Comparison of ENCODE assay signal across 9 cellular contexts in the genomic region with DNA sequence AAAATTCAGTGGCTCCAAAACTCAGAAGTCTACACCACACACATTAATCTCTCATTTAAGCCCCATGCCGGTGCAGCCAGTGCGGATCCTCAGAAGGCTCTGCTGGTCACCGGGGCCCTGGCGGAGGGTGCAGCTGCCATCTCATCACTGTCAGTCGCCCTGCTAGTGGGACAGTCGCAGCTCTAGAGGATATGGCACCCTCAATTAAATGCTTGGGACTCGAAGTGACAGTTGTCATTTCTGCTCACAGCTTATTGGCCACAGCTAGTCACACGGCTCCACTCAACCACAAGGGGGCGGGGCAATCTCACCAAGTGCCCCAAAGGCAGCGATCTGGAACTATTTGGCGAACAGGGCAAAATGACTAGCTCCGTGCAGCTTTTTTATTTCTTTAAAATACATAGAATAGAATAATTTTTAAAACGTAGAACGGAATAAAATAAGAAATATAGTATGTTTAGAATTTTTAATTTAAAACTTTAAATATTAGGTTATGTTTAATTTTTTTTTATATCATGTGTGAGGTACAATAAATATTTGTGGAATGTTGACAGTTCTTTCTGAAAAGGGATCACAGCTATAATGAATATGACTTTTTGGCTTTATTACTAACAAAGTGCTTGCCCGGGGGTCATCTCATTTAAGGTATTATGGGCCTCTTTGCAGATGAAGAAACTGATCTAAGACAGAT. TPM values are rescaled to one million over a fixed set of nuclear protein-coding genes. Genes with fewer than 3 reads are reported as not detected.
DNase-seq lines count a peak whose midpoint lies in the region; ATAC-seq and TF ChIP-seq lines count a peak whose summit lies in the region.
"Had no signal": no experiment of that assay in that cellular context is flagged by ENCODE, and none has a peak within 500 bp of the region (broad histone marks: within the 10 kb centered on the region; RNA-seq: fewer than 3 reads in every experiment).

No MANE protein-coding gene starts in this region.

- H3K27ac Mint-ChIP-seq in mesothelial cell of epicardium: no peak overlapping the region

- TF ChIP-seq CTCF in GM12872 (IDR thresholded peaks at IDR 0.05; ENCODE audit: insufficient read depth, low read depth, low read length): 0 out of 3 replicates have a peak, but pooled peaks have one; percentile 34
- peak; percentile 84 for TF ChIP-seq CTCF in mesothelial cell of epicardium (IDR thresholded peaks at IDR 0.05; ENCODE audit: unreplicated experiment)

- H3K9me3 Mint-ChIP-seq in mesothelial cell of epicardium: no peaks in the 10 kb centered on the region

- H3K27me3 Mint-ChIP-seq in mesothelial cell of epicardium (ENCODE audit: low read depth): peaks cover 63% of the 10 kb centered on the region

- H3K4me1 Mint-ChIP-seq in mesothelial cell of epicardium: no peaks in the 10 kb centered on the region

- peaks cover 4% of the 10 kb centered on the region for H3K4me1 ChIP-seq in NT2/D1 (ENCODE audit: insufficient read depth, insufficient read length)
- H3K4me1 ChIP-seq in effector memory CD4-positive, alpha-beta T cell (ENCODE audit: control insufficient read depth, insufficient read depth, low read length, poor library complexity, severe bottlenecking): no peaks in the 10 kb centered on the region

- H3K36me3 ChIP-seq in NT2/D1 (ENCODE audit: insufficient read depth, insufficient read length, low read length): no peaks in the 10 kb centered on the region
- H3K36me3 ChIP-seq in effector memory CD4-positive, alpha-beta T cell (ENCODE audit: control insufficient read depth, insufficient read depth, low read length): no peaks in the 10 kb centered on the region

- H3K27ac ChIP-seq in effector memory CD4-positive, alpha-beta T cell (ENCODE audit: insufficient read depth, low read length, poor library complexity, severe bottlenecking): no peak overlapping the region
- H3K27ac ChIP-seq: skin epidermis had no signal

- no peak overlapping the region for H3K4me3 Mint-ChIP-seq in mesothelial cell of epicardium

- H3K9ac ChIP-seq in NT2/D1 (ENCODE audit: insufficient read length, low read depth): no peak overlapping the region

- no peak overlapping the region for H3K4me3 ChIP-seq in NT2/D1 (ENCODE audit: insufficient read length, low read depth)
- H3K4me3 ChIP-seq in effector memory CD4-positive, alpha-beta T cell (ENCODE audit: insufficient read depth, low read depth, low read length, poor library complexity, severe bottlenecking): no peak overlapping the region
- H3K4me3 ChIP-seq: skin epidermis had no signal

- H3K27me3 ChIP-seq in NT2/D1 (ENCODE audit: insufficient read depth, insufficient read length): peaks cover 11% of the 10 kb centered on the region
- H3K27me3 ChIP-seq in effector memory CD4-positive, alpha-beta T cell (replicated peaks; ENCODE audit: control insufficient read depth, insufficient read depth, low read length, poor library complexity, severe bottlenecking): no peaks in the 10 kb centered on the region

- DNase-seq in NT2/D1 (ENCODE audit: low read depth, low spot score) (peak; percentile 85), mesothelial cell of epicardium (ENCODE audit: low spot score in 2 of 2, unreplicated experiment in 2 of 2) (peak; percentile 67 to 83)
- DNase-seq in activated CD8-positive, alpha-beta memory T cell treated with anti-CD3 and anti-CD28 coated beads for 4 hours (ENCODE audit: low read depth in 2 of 2): peak; percentile 76 to 81
- DNase-seq in effector memory CD4-positive, alpha-beta T cell: peak; percentile 74 to 80 (median 74)
- peak; percentile 72 to 80 for DNase-seq in stimulated activated CD8-positive, alpha-beta memory T cell treated with anti-CD3 and anti-CD28 coated beads, Interleukin-2, amount 100 ng/mL, for 1 hour (ENCODE audit: low read depth in 2 of 2)

- H3K36me3 Mint-ChIP-seq in mesothelial cell of epicardium: no peaks in the 10 kb centered on the region

- no peaks in the 10 kb centered on the region for H3K9me3 ChIP-seq in NT2/D1 (ENCODE audit: insufficient read depth, low read length)
- H3K9me3 ChIP-seq in effector memory CD4-positive, alpha-beta T cell (ENCODE audit: control insufficient read depth, low read length): no peaks in the 10 kb centered on the region

- ATAC-seq in HG03571 (IDR thresholded peaks at IDR 0.05; ENCODE audit: unreplicated experiment): peak; percentile 65
- no peak for ATAC-seq in GM21786 (IDR thresholded peaks at IDR 0.05; ENCODE audit: unreplicated experiment)

RNA-seq across cellular contexts. Expression of a gene that starts 8.0 kb away (rescaled TPM):
- 2.9 to 3.2 TPM (median 2.9 TPM) in 3 replicates for total RNA-seq in mesothelial cell of epicardium
